Comparison of ENCODE assay signal across 31 cellular contexts in the genomic region with DNA sequence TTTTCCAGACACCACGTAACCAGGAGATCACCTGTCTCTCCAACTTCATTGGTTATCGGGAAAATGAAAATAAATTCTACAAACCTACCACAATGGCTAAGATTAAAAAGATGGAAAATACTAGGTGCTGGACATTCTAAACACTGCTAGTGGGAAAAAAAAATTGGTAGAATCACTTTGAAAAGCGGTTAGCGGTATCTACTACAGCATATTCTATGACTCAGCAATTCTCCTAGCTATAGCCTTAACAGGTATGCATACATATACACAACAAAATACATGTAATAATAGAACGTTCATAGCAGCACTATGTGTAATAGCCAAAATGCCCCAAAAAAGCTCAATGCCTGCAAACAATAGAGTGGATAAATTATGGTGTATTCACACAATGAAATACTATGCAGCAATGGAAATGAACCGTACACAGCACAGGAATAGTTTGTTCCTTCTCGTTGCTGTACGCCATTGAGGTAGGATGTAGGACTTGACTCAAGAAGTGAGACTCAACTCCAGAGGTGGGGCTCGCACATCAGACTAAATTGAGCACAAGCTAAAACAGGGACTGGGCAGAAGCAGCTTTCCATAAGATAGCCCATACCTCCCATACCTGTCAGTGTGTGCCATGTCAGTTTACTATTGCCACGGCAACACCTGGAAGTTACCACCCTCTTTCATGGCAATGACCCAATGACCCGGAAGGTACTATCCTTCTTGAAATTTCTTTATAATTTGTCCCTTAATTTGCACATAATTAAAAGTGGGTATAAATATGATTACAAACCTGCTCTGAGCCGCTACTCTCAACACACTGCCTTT. TPM values are rescaled to one million over a fixed set of nuclear protein-coding genes. Genes with fewer than 3 reads are reported as not detected.
DNase-seq lines count a peak whose midpoint lies in the region; ATAC-seq, FAIRE-seq and TF ChIP-seq lines count a peak whose summit lies in the region.
"Had no signal": no experiment of that assay in that cellular context is flagged by ENCODE, and none has a peak within 500 bp of the region (broad histone marks: within the 10 kb centered on the region; RNA-seq: fewer than 3 reads in every experiment).

No MANE protein-coding gene starts in this region.

- H3K27me3 ChIP-seq in GM23338 (ENCODE audit: insufficient read depth): no peaks in the 10 kb centered on the region
- H3K27me3 ChIP-seq in mesenchymal stem cell (ENCODE audit: control insufficient read depth in 1 of 2, insufficient read depth in 1 of 2, low read length in 2 of 2): no peaks in the 10 kb centered on the region
- no peaks in the 10 kb centered on the region for H3K27me3 ChIP-seq in upper lobe of right lung
- H3K27me3 ChIP-seq: adrenal gland, body of pancreas, esophagus squamous epithelium, hepatocyte, neutrophil, SJCRH30 had no signal

- ATAC-seq in activated CD4-positive, alpha-beta T cell treated with anti-CD3 and anti-CD28 coated beads for 36 hours: no peak
- ATAC-seq in A549: no peak
- no peak; the same call in 2 of the 3 replicates for ATAC-seq in GM23338
- no peak for ATAC-seq in upper lobe of right lung
- ATAC-seq: body of pancreas, HCT116 had no signal

- H3K9ac ChIP-seq in mesenchymal stem cell (ENCODE audit: low read length): no peak overlapping the region
- H3K9ac ChIP-seq: KMS-11 had no signal

- H2BK15ac ChIP-seq in mesenchymal stem cell (ENCODE audit: low read depth, poor library complexity, severe bottlenecking): no peak overlapping the region

- H3F3A ChIP-seq in GM23338 (replicated peaks; ENCODE audit: low read depth): no peaks in the 10 kb centered on the region; the same call in 1 of the 2 replicates

- no peaks in the 10 kb centered on the region for H3K9me3 ChIP-seq in A549
- H3K9me3 ChIP-seq in mesenchymal stem cell (ENCODE audit: control insufficient read depth, low read length): no peaks in the 10 kb centered on the region
- H3K9me3 ChIP-seq in upper lobe of right lung: no peaks in the 10 kb centered on the region
- H3K9me3 ChIP-seq: adrenal gland, body of pancreas, esophagus squamous epithelium, neutrophil, SJCRH30 had no signal

- intact Hi-C loops in activated CD4-positive, alpha-beta T cell treated with anti-CD3 and anti-CD28 coated beads for 36 hours (cut with DNase I, micrococcal nuclease): loop anchor here in 1 of 2 experiments (5.0 kb wide), 1 partner anchor 37 kb away; no protein-coding TSS in a partner anchor
- intact Hi-C loops in upper lobe of right lung (cut with DNase I): no loop called here

- TF ChIP-seq RAD21 in A549 (conservative IDR thresholded peaks at IDR 0.05 in 1 of 2, IDR thresholded peaks at IDR 0.05 in 1 of 2): no peak

- H3K4me2 ChIP-seq in A549 (no peak overlapping the region), GM23338 (no peak overlapping the region), mesenchymal stem cell (ENCODE audit: low read length, poor library complexity, severe bottlenecking) (no peak overlapping the region)
- H3K4me2 ChIP-seq: hepatocyte, KMS-11 had no signal

- peaks cover 43% of the 10 kb centered on the region for H3K36me3 Mint-ChIP-seq in activated CD4-positive, alpha-beta T cell treated with anti-CD3 and anti-CD28 coated beads for 36 hours (ENCODE audit: low read depth)
- no peaks in the 10 kb centered on the region for H3K36me3 Mint-ChIP-seq in GM23338 (ENCODE audit: low read depth)
- peaks cover 56% of the 10 kb centered on the region for H3K36me3 Mint-ChIP-seq in activated naive CD8-positive, alpha-beta T cell treated with anti-CD3 and anti-CD28 coated beads for 36 hours

- H3K27me3 Mint-ChIP-seq in activated CD4-positive, alpha-beta T cell treated with anti-CD3 and anti-CD28 coated beads for 36 hours: no peaks in the 10 kb centered on the region
- H3K27me3 Mint-ChIP-seq in GM23338 (ENCODE audit: insufficient read depth, low read depth, poor library complexity): peaks cover 5% of the 10 kb centered on the region
- H3K27me3 Mint-ChIP-seq in activated naive CD8-positive, alpha-beta T cell treated with anti-CD3 and anti-CD28 coated beads for 36 hours: no peaks in the 10 kb centered on the region

- H3K4ac ChIP-seq in mesenchymal stem cell (ENCODE audit: low read depth in 1 of 2, low read length in 2 of 2): no peak overlapping the region

- H3K23ac ChIP-seq in mesenchymal stem cell (ENCODE audit: low read length in 2 of 2): no peak overlapping the region

- H3K14ac ChIP-seq in mesenchymal stem cell (ENCODE audit: low read length in 2 of 2): no peak overlapping the region

- H3K9me3 Mint-ChIP-seq in activated CD4-positive, alpha-beta T cell treated with anti-CD3 and anti-CD28 coated beads for 36 hours (ENCODE audit: low read depth): no peaks in the 10 kb centered on the region
- H3K9me3 Mint-ChIP-seq in GM23338: no peaks in the 10 kb centered on the region
- H3K9me3 Mint-ChIP-seq in activated naive CD8-positive, alpha-beta T cell treated with anti-CD3 and anti-CD28 coated beads for 36 hours: peaks cover 3% of the 10 kb centered on the region

- no peaks in the 10 kb centered on the region for H4K20me1 ChIP-seq in GM23338 (replicated peaks; ENCODE audit: insufficient read depth)

- no peak for TF ChIP-seq EP300 in A549 (IDR thresholded peaks at IDR 0.05)

- peak overlapping the region; percentile 2 for H3K27ac Mint-ChIP-seq in activated CD4-positive, alpha-beta T cell treated with anti-CD3 and anti-CD28 coated beads for 36 hours
- peak overlapping the region; percentile 83 for H3K27ac Mint-ChIP-seq in GM23338
- H3K27ac Mint-ChIP-seq in activated naive CD8-positive, alpha-beta T cell treated with anti-CD3 and anti-CD28 coated beads for 36 hours: peak overlapping the region; percentile 99

- DNase-seq in activated CD4-positive, alpha-beta T cell treated with anti-CD3 and anti-CD28 coated beads for 36 hours: no peak
- no peak for DNase-seq in activated CD4-positive, alpha-beta T cell treated with anti-CD3 and anti-CD28 coated beads, Interleukin-2, amount 50 U/mL, for 4 hours
- DNase-seq in A549 (ENCODE audit: low read depth in 1 of 2, low spot score in 1 of 2): no peak
- DNase-seq in GM23338 (ENCODE audit: low spot score): no peak
- DNase-seq in activated naive CD8-positive, alpha-beta T cell treated with anti-CD3 and anti-CD28 coated beads for 36 hours: no peak
- DNase-seq in mesenchymal stem cell: no peak
- no peak for DNase-seq in MV-4-11 (lab: John Stamatoyannopoulos, UW)
- no peak for DNase-seq in upper lobe of right lung
- DNase-seq: activated CD4-positive, alpha-beta T cell treated with anti-CD3 and anti-CD28 coated beads for 4 hours; activated effector memory CD4-positive, alpha-beta T cell treated with anti-CD3 and anti-CD28 coated beads, Interleukin-2, amount 50 U/mL, for 16 hours; adrenal gland; AML-193; body of pancreas; dermis blood vessel endothelial cell; esophagus squamous epithelium; foreskin melanocyte; NCI-H1417 treated with DMSO at 0.1 percent for 48 hours; NCI-H2081 treated with DMSO at 0.1 percent for 48 hours; NCI-H774; SJCRH30; stimulated activated CD8-positive, alpha-beta memory T cell treated with anti-CD3 and anti-CD28 coated beads, Interleukin-4, amount 100 ng/mL, for 48 hours; trophoblast cell had no signal

- CTCF ChIA-PET in activated CD4-positive, alpha-beta T cell treated with anti-CD3 and anti-CD28 coated beads for 36 hours (lab: Charles Lee): interaction anchor here (0.6 to 1.4 kb wide), 5 partner anchors 12 to 686 kb away, joined by 3 to 5 read pairs (median 3); no protein-coding TSS in a partner anchor
- CTCF ChIA-PET in A549 (lab: Yijun Ruan, JAX): interaction anchor here (0.7 to 2.3 kb wide), 11 partner anchors 9 to 129 kb away, joined by 3 to 6 read pairs (median 3); no protein-coding TSS in a partner anchor

- no peak overlapping the region for H2AK5ac ChIP-seq in mesenchymal stem cell (ENCODE audit: low read length, severe bottlenecking)

- peaks cover 3% of the 10 kb centered on the region for H3K79me1 ChIP-seq in mesenchymal stem cell (replicated peaks; ENCODE audit: low read length, poor library complexity, severe bottlenecking)

- TF ChIP-seq POLR2A in A549 (IDR thresholded peaks at IDR 0.05; ENCODE audit: low read length): no peak

- H3K4me1 ChIP-seq in A549: no peaks in the 10 kb centered on the region
- H3K4me1 ChIP-seq in GM23338 (ENCODE audit: insufficient read depth): peaks cover 12% of the 10 kb centered on the region; the same call in 1 of the 2 replicates
- peaks cover 2% of the 10 kb centered on the region for H3K4me1 ChIP-seq in mesenchymal stem cell (ENCODE audit: control insufficient read depth, insufficient read depth, low read depth, low read length)
- H3K4me1 ChIP-seq in upper lobe of right lung: no peaks in the 10 kb centered on the region
- H3K4me1 ChIP-seq: adrenal gland had no signal

- peaks cover 86% of the 10 kb centered on the region for H3K4me1 Mint-ChIP-seq in activated CD4-positive, alpha-beta T cell treated with anti-CD3 and anti-CD28 coated beads for 36 hours
- H3K4me1 Mint-ChIP-seq in GM23338: peaks cover 15% of the 10 kb centered on the region
- H3K4me1 Mint-ChIP-seq in activated naive CD8-positive, alpha-beta T cell treated with anti-CD3 and anti-CD28 coated beads for 36 hours: peaks cover 69% of the 10 kb centered on the region

- WGBS in A549 (ENCODE audit: missing lambda C conversion rate): 93% methylated on average over 12 of the region's 12 CpGs
- WGBS in mesenchymal stem cell: 98% methylated on average over 9 of the region's 12 CpGs

- no peak for FAIRE-seq in A549 (lab: Jason Lieb, UNC)
- FAIRE-seq: A204.1, GM18507 had no signal

- no peak overlapping the region for H2BK12ac ChIP-seq in mesenchymal stem cell (ENCODE audit: low read length in 2 of 2)

- no peak overlapping the region for H4K8ac ChIP-seq in mesenchymal stem cell (ENCODE audit: low read length)

- H2BK5ac ChIP-seq in mesenchymal stem cell (ENCODE audit: low read depth, low read length, poor library complexity, severe bottlenecking): no peak overlapping the region

- H3K18ac ChIP-seq in mesenchymal stem cell (ENCODE audit: low read depth in 1 of 2, low read length in 2 of 2): no peak overlapping the region

- no peaks in the 10 kb centered on the region; the same call in 1 of the 2 replicates for H3K9me2 ChIP-seq in GM23338 (ENCODE audit: insufficient read depth)

- H3K36me3 ChIP-seq in GM23338 (ENCODE audit: insufficient read depth): no peaks in the 10 kb centered on the region
- H3K36me3 ChIP-seq in mesenchymal stem cell (ENCODE audit: control insufficient read depth in 1 of 2, insufficient read depth in 2 of 2, low read depth in 1 of 2, low read length in 2 of 2): peaks cover 0 to 3% of the 10 kb centered on the region in 2 experiments
- H3K36me3 ChIP-seq in upper lobe of right lung: no peaks in the 10 kb centered on the region
- H3K36me3 ChIP-seq: adrenal gland, esophagus squamous epithelium, neutrophil, SJCRH30 had no signal

- H2BK120ac ChIP-seq in mesenchymal stem cell (ENCODE audit: low read depth, low read length): no peak overlapping the region

- no peaks in the 10 kb centered on the region for H3K79me2 ChIP-seq in GM23338 (replicated peaks; ENCODE audit: insufficient read depth)
- H3K79me2 ChIP-seq: hepatocyte had no signal

- POLR2A ChIA-PET in activated CD4-positive, alpha-beta T cell treated with anti-CD3 and anti-CD28 coated beads for 36 hours (lab: Charles Lee): interaction anchor here (0.7 to 1.4 kb wide), 2 partner anchors 11 to 75 kb away, joined by 3 read pairs; no protein-coding TSS in a partner anchor
- POLR2A ChIA-PET in A549 (lab: Yijun Ruan, JAX): no interaction called here

- no peak overlapping the region for H4K91ac ChIP-seq in mesenchymal stem cell (ENCODE audit: low read length)

- TF ChIP-seq CTCF in A549 (IDR thresholded peaks at IDR 0.05) (no peak), GM23338 (conservative IDR thresholded peaks at IDR 0.05; ENCODE audit: low read depth in 2 of 2) (no peak), upper lobe of right lung (IDR thresholded peaks at IDR 0.05) (no peak)

- H3K27ac ChIP-seq in A549 (peak overlapping the region in 1 of 2 experiments; percentile 20; a peak in 1 of 6 replicates), GM23338 (ENCODE audit: low read depth) (0 out of 2 replicates have a peak overlapping the region, but pooled peaks have one; percentile 51), mesenchymal stem cell (ENCODE audit: low read length, poor library complexity, severe bottlenecking) (no peak overlapping the region), upper lobe of right lung (no peak overlapping the region)
- H3K27ac ChIP-seq: adrenal gland, body of pancreas, hepatocyte, KMS-11, neutrophil, SJCRH30 had no signal

- no peak overlapping the region for H3K4me3 Mint-ChIP-seq in activated CD4-positive, alpha-beta T cell treated with anti-CD3 and anti-CD28 coated beads for 36 hours
- H3K4me3 Mint-ChIP-seq in GM23338: no peak overlapping the region
- H3K4me3 Mint-ChIP-seq in activated naive CD8-positive, alpha-beta T cell treated with anti-CD3 and anti-CD28 coated beads for 36 hours: no peak overlapping the region

- H3K4me3 ChIP-seq in A549 (no peak overlapping the region), GM23338 (no peak overlapping the region), mesenchymal stem cell (ENCODE audit: insufficient read depth in 1 of 2, low read depth in 1 of 2, low read length in 2 of 2) (no peak overlapping the region), upper lobe of right lung (no peak overlapping the region)
- H3K4me3 ChIP-seq: adrenal gland, body of pancreas, esophagus squamous epithelium, hepatocyte, SJCRH30 had no signal

- H2AFZ ChIP-seq in GM23338 (no peak overlapping the region), mesenchymal stem cell (ENCODE audit: low read depth, low read length) (no peak overlapping the region)
- H2AFZ ChIP-seq: hepatocyte had no signal

RNA-seq across cellular contexts. Expression of a gene that starts 44.8 kb away (rescaled TPM):
- 10 to 100 TPM; 24.0 to 39.4 TPM for total RNA-seq in activated CD4-positive, alpha-beta T cell treated with anti-CD3 and anti-CD28 coated beads for 36 hours
- polyA plus RNA-seq in A549 (2011; rRNA removed) (7.2 and 8.2 TPM in 2 replicates), A549 (2017; fragmentation: RNase III; extraction: RNeasy Plus Mini Kit Qiagen cat#74134 plus additional on column Dnase treatment) (6.6 to 8.5 TPM (median 8.1 TPM) in 3 replicates), GM23338 (2016; fragmentation: Nextera tagmentation; extraction: Ambion mirVana) (7.8 and 8.5 TPM in 2 replicates)
- 5.1 and 6.1 TPM in 2 replicates for polyA plus RNA-seq in A549 (2012; cell fraction: cytosol; rRNA removed)
- 5.8 and 6.8 TPM in 2 replicates for polyA plus RNA-seq in A549 (2012; cell fraction: nucleus; rRNA removed)
- 8.3 and 16.6 TPM in 2 replicates for polyA minus RNA-seq in A549 (2011; rRNA and poly(A)+ RNA removed)
- 11.7 and 13.8 TPM in 2 replicates for total RNA-seq in GM23338 (2014; rRNA removed; shearing (Covaris generic))
- 10 to 100 TPM; 30.4 to 34.7 TPM for total RNA-seq in activated naive CD8-positive, alpha-beta T cell treated with anti-CD3 and anti-CD28 coated beads for 36 hours
- 5.8 TPM for polyA plus RNA-seq in mesenchymal stem cell (2013, experiment 1 of 2)
- 5.5 TPM for polyA plus RNA-seq in mesenchymal stem cell (2013, experiment 2 of 2)
- total RNA-seq in upper lobe of right lung: 3.8 TPM

RNA-seq across cellular contexts. Expression of a gene that starts 54.4 kb away (rescaled TPM):
- under 1 TPM; 0.47 to 0.53 TPM for total RNA-seq in activated CD4-positive, alpha-beta T cell treated with anti-CD3 and anti-CD28 coated beads for 36 hours
- polyA plus RNA-seq in A549 (2011; rRNA removed) (0.09 TPM in 2 replicates), A549 (2017; fragmentation: RNase III; extraction: RNeasy Plus Mini Kit Qiagen cat#74134 plus additional on column Dnase treatment) (0.21 to 0.50 TPM (median 0.40 TPM) in 3 replicates), GM23338 (2016; fragmentation: Nextera tagmentation; extraction: Ambion mirVana) (2.3 and 2.8 TPM in 2 replicates)
- polyA plus RNA-seq in A549 (2012; cell fraction: cytosol; rRNA removed): 0.59 and 0.71 TPM in 2 replicates
- polyA plus RNA-seq in A549 (2012; cell fraction: nucleus; rRNA removed): 1.3 and 2.8 TPM in 2 replicates
- 0.10 TPM in 1 of 2 replicates, not detected in the other for polyA minus RNA-seq in A549 (2011; rRNA and poly(A)+ RNA removed)
- 8.7 and 12.3 TPM in 2 replicates for total RNA-seq in GM23338 (2014; rRNA removed; shearing (Covaris generic))
- 1 to 10 TPM; 7.5 to 7.8 TPM for total RNA-seq in activated naive CD8-positive, alpha-beta T cell treated with anti-CD3 and anti-CD28 coated beads for 36 hours
- polyA plus RNA-seq in mesenchymal stem cell (2013, experiment 1 of 2): not detected
- polyA plus RNA-seq in mesenchymal stem cell (2013, experiment 2 of 2): not detected
- 2.9 TPM for total RNA-seq in upper lobe of right lung
- total RNA-seq: dermis blood vessel endothelial cell, HT1080, RPMI7951, subcutaneous adipose tissue had no signal

Comparison
In these comparisons a context has a peak if more than half of its experiments do, and no peak if none do; other contexts are left out.
1. H3K27ac Mint-ChIP-seq: peak in every context shown above with its lines; median percentile 99 in activated naive CD8-positive, alpha-beta T cell treated with anti-CD3 and anti-CD28 coated beads for 36 hours; 83 in GM23338; 2 in activated CD4-positive, alpha-beta T cell treated with anti-CD3 and anti-CD28 coated beads for 36 hours.